18 cellular contexts compared by ENCODE assay signal in the genomic region with DNA sequence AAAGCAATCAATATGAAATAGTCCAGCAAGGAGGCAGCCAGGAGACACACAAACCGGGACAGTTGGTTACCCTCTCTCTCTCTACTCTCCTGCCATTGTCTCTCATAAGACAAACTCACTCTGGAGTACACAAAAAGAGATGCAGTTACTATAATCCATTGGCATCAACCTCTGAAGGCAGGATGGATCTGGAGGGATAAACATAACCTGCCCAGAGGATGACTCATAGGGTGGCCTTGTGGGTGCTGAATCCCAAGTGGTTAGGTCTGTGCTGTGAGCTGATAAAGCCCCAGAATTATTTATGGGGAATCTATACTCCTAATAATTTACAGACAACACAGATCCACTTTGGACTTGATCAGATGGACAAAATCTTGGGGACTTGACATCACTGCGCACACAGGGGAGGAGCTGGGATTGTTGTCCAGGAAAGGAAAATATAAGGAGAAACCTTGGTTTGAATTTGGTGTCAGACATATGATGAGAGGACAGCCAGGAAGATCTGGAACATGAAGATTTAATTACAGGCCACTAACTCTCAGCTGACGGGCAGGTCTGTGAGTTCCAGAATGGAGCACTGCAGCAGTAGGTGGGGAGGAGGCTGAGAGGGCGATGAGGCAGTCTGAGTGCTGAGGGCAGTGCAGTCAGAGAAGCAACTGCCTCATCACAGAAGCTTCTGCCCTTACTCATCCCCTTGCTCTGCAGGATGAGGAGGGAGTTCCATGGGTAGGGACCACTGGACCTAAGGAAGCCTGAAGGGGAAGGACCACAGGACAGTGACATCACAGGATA.
DNase-seq lines count a peak whose midpoint lies in the region; ATAC-seq and TF ChIP-seq lines count a peak whose summit lies in the region.
"Had no signal": no experiment of that assay in that cellular context is flagged by ENCODE, and none has a peak within 500 bp of the region (broad histone marks: within the 10 kb centered on the region; RNA-seq: fewer than 3 reads in every experiment).

No MANE protein-coding gene starts in this region.

- 0 out of 2 replicates have a peak overlapping the region, but pooled peaks have one; percentile 36 for H3K27ac ChIP-seq in DND-41 (ENCODE audit: low read length)
- peak overlapping the region; percentile 63 for H3K27ac ChIP-seq in psoas muscle

- H3K9ac ChIP-seq in DND-41 (ENCODE audit: low read depth, low read length) = no peak overlapping the region

- H3K4me2 ChIP-seq in DND-41 (ENCODE audit: insufficient read depth, low read length) = no peak overlapping the region

- 45 to 68% (median 52%) methylated on average over 4 of the region's 4 CpGs for WGBS in psoas muscle, 3 donors

- ATAC-seq in DND-41 (ENCODE audit: insufficient read depth, low read depth) (no peak), psoas muscle (peak; percentile 9 to 55 (median 20)), HG02610 (IDR thresholded peaks at IDR 0.05; ENCODE audit: unreplicated experiment) (no peak)
- ATAC-seq: PC-3 had no signal

- H3K27me3 ChIP-seq in DND-41 (ENCODE audit: insufficient read depth, low read length, poor library complexity) = no peaks in the 10 kb centered on the region
- no peaks in the 10 kb centered on the region for H3K27me3 ChIP-seq in MG63
- no peaks in the 10 kb centered on the region for H3K27me3 ChIP-seq in psoas muscle (ENCODE audit: insufficient read depth in 3 of 3, low read length in 2 of 3)

- H3K4me1 ChIP-seq in DND-41 (ENCODE audit: insufficient read depth, low read length) (peaks cover 28% of the 10 kb centered on the region), psoas muscle (peaks cover 23% of the 10 kb centered on the region)

- H3K9me3 ChIP-seq in DND-41 (ENCODE audit: insufficient read depth, low read length, severe bottlenecking) (peaks cover 8% of the 10 kb centered on the region), MG63 (no peaks in the 10 kb centered on the region), psoas muscle (peaks cover 6% of the 10 kb centered on the region)

- TF ChIP-seq CTCF in DND-41 (IDR thresholded peaks at IDR 0.05; ENCODE audit: borderline replicate concordance, extremely low read depth, low read length, poor library complexity, severe bottlenecking) = no peak
- TF ChIP-seq CTCF in epithelial cell of esophagus (IDR thresholded peaks at IDR 0.05; ENCODE audit: insufficient read depth, low read depth, low read length, missing control alignments) = no peak
- TF ChIP-seq CTCF in psoas muscle (IDR thresholded peaks at IDR 0.05) = no peak

- DNase-seq in DND-41 = no peak
- DNase-seq in MG63 = peak; percentile 38
- peak; percentile 33 for DNase-seq in epithelial cell of esophagus (ENCODE audit: low read depth)
- DNase-seq in psoas muscle = no peak
- DNase-seq in nucleus accumbens (lab: John Stamatoyannopoulos, UW) = no peak
- no peak for DNase-seq in stimulated activated CD4-positive, alpha-beta T cell treated with anti-CD3 and anti-CD28 coated beads, Interleukin-4, amount 100 ng/mL, for 24 hours
- DNase-seq in kidney glomerular epithelial cell (lab: John Stamatoyannopoulos, UW) = no peak
- DNase-seq: DMS79 treated with DMSO at 0.1 percent for 48 hours, GDM1, KBM-7, NCI-H1048, NCI-H1436, NCI-H1930, NCI-H226, NCI-H524, NCI-H82, PC-3 had no signal

- H3K79me2 ChIP-seq in DND-41 (ENCODE audit: insufficient read depth, low read length) = no peaks in the 10 kb centered on the region

- no peaks in the 10 kb centered on the region for H3K36me3 ChIP-seq in DND-41 (ENCODE audit: insufficient read depth, low read length)
- H3K36me3 ChIP-seq in MG63 = no peaks in the 10 kb centered on the region
- H3K36me3 ChIP-seq in psoas muscle (ENCODE audit: insufficient read depth in 1 of 2, low read depth in 1 of 2) = no peaks in the 10 kb centered on the region

- no peaks in the 10 kb centered on the region for H4K20me1 ChIP-seq in DND-41 (ENCODE audit: insufficient read depth, low read length)

- H2AFZ ChIP-seq in DND-41 (ENCODE audit: low read depth, low read length) = no peak overlapping the region

- intact Hi-C loops in psoas muscle (cut with DNase I) = no loop called here

- H3K4me3 ChIP-seq in DND-41 (ENCODE audit: low read depth in 1 of 2, low read length in 2 of 2) = no peak overlapping the region
- H3K4me3 ChIP-seq in MG63 = no peak overlapping the region
- no peak overlapping the region for H3K4me3 ChIP-seq in epithelial cell of esophagus (ENCODE audit: low read length)
- no peak overlapping the region for H3K4me3 ChIP-seq in psoas muscle

Comparison
In these comparisons a context has a peak if more than half of its experiments do, and no peak if none do; other contexts are left out.
1. ATAC-seq: peak in psoas muscle (4 of 4); none in DND-41 (single experiment) and HG02610 (single experiment).
2. DNase-seq: peak in MG63 (single experiment) and epithelial cell of esophagus (single experiment); none in DND-41 (single experiment), psoas muscle (0 of 2), nucleus accumbens (0 of 56), stimulated activated CD4-positive, alpha-beta T cell treated with anti-CD3 and anti-CD28 coated beads, Interleukin-4, amount 100 ng/mL, for 24 hours (single experiment) and kidney glomerular epithelial cell (single experiment).